26 cellular contexts compared by ENCODE assay signal in the genomic region with DNA sequence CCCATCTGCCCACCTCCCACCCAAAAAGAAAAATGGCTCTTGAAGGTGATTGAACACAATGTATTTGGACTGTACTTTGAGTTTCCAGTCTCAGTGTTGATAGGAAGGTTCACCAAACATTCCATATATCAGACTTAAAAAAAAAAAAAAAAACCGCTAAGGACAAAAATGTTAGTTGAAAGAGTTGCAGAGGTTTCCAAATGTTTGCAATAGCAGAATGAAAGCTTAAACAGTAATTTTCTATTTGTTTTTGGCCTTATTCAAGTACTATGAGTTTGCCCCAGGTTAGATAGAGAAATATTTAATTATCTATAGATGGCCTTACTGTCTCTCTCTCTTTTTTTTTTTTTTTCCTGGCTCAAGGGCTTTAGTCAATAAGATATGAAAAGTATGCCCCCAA. TPM values are rescaled to one million over a fixed set of nuclear protein-coding genes. Genes with fewer than 3 reads are reported as not detected.
DNase-seq lines count a peak whose midpoint lies in the region; ATAC-seq and TF ChIP-seq lines count a peak whose summit lies in the region.
"Had no signal": no experiment of that assay in that cellular context is flagged by ENCODE, and none has a peak within 500 bp of the region (broad histone marks: within the 10 kb centered on the region; RNA-seq: fewer than 3 reads in every experiment).

No MANE protein-coding gene starts in this region.

- H3K9me3 Mint-ChIP-seq in chondrocyte (ENCODE audit: low read depth) (no peaks in the 10 kb centered on the region), mesothelial cell of epicardium (no peaks in the 10 kb centered on the region)

- no peak for TF ChIP-seq CTCF in cardiac muscle cell (IDR thresholded peaks at IDR 0.05; ENCODE audit: low read depth, low read length)
- no peak for TF ChIP-seq CTCF in chondrocyte (IDR thresholded peaks at IDR 0.05)
- no peak for TF ChIP-seq CTCF in mesothelial cell of epicardium (IDR thresholded peaks at IDR 0.05; ENCODE audit: unreplicated experiment)

- no peaks in the 10 kb centered on the region for H3K9me3 ChIP-seq in cardiac muscle cell (ENCODE audit: low read depth)
- H3K9me3 ChIP-seq: BE2C had no signal

- DNase-seq in cardiac muscle cell (ENCODE audit: low read depth in 1 of 2, low spot score in 1 of 2) (no peak), Right ventricle myocardium superior (no peak), chondrocyte (ENCODE audit: low spot score) (no peak), mesothelial cell of epicardium (ENCODE audit: low spot score in 2 of 2, unreplicated experiment in 2 of 2) (no peak), COLO668 (lab: John Stamatoyannopoulos, UW; ENCODE audit: unreplicated experiment) (no peak)
- DNase-seq in stimulated activated CD4-positive, alpha-beta T cell treated with anti-CD3 and anti-CD28 coated beads, Interleukin-1b, Interleukin-23, amount 100 ng/mL, for 48 hours, result no peak
- DNase-seq: 8988T; ACHN; BE2C; CD8-positive, alpha-beta memory T cell; DMS153; DND-41; IMR-90; KG1; MM.1S; NCI-H1092; NCI-H1417 treated with DMSO at 0.1 percent for 48 hours; NCI-H1694 treated with DMSO at 0.1 percent for 48 hours; NCI-H2081; NCI-H2227 treated with DMSO at 0.1 percent for 48 hours; NCI-H69; RPMI8226; SHP77 had no signal

- H3K27me3 Mint-ChIP-seq in chondrocyte (ENCODE audit: low read depth) (no peaks in the 10 kb centered on the region), mesothelial cell of epicardium (ENCODE audit: low read depth) (no peaks in the 10 kb centered on the region)

- ATAC-seq in Right ventricle myocardium superior (ENCODE audit: poor library complexity) (no peak), HG03139 (IDR thresholded peaks at IDR 0.05; ENCODE audit: unreplicated experiment) (no peak), GM21576 (IDR thresholded peaks at IDR 0.05; ENCODE audit: unreplicated experiment) (no peak)

- H3K4me1 Mint-ChIP-seq in chondrocyte (ENCODE audit: low read depth) (peaks cover 69% of the 10 kb centered on the region), mesothelial cell of epicardium (peaks cover 54% of the 10 kb centered on the region)

- no peak overlapping the region for H3K4me3 Mint-ChIP-seq in chondrocyte (ENCODE audit: unreplicated experiment)
- no peak overlapping the region for H3K4me3 Mint-ChIP-seq in mesothelial cell of epicardium
- H3K4me3 Mint-ChIP-seq: CD14-positive monocyte; CD8-positive, alpha-beta memory T cell had no signal

- H3K4me1 ChIP-seq in cardiac muscle cell (ENCODE audit: low read depth), result peaks cover 42% of the 10 kb centered on the region

- peaks cover 2% of the 10 kb centered on the region for H3K36me3 Mint-ChIP-seq in chondrocyte (ENCODE audit: low read depth)
- H3K36me3 Mint-ChIP-seq in mesothelial cell of epicardium, result peaks cover 12% of the 10 kb centered on the region

- H3K36me3 ChIP-seq in cardiac muscle cell, result no peaks in the 10 kb centered on the region

- no peaks in the 10 kb centered on the region for H3K27me3 ChIP-seq in cardiac muscle cell
- H3K27me3 ChIP-seq: BE2C had no signal

- no peak overlapping the region for H3K4me3 ChIP-seq in cardiac muscle cell

- peak overlapping the region; percentile 16 for H3K27ac ChIP-seq in cardiac muscle cell

- H3K27ac Mint-ChIP-seq in chondrocyte (ENCODE audit: unreplicated experiment) (peak overlapping the region; percentile 65), mesothelial cell of epicardium (peak overlapping the region; percentile 49)
- H3K27ac Mint-ChIP-seq: CD8-positive, alpha-beta memory T cell had no signal

- intact Hi-C loops in Right ventricle myocardium superior (cut with DNase I), result no loop called here

RNA-seq across cellular contexts. Expression of a gene that starts 6.1 kb away (rescaled TPM):
- not detected in 2 replicates for total RNA-seq in cardiac muscle cell
- 0.24 and 0.70 TPM in 2 replicates for polyA plus RNA-seq in cardiac muscle cell
- not detected for total RNA-seq in Right ventricle myocardium superior
- 0.19 TPM in 1 of 3 replicates, not detected in the others for total RNA-seq in chondrocyte
- total RNA-seq in mesothelial cell of epicardium, result 0.09 to 0.18 TPM (median 0.13 TPM) in 3 replicates
- total RNA-seq: CD8-positive, alpha-beta memory T cell had no signal
- polyA plus RNA-seq: CD8-positive, alpha-beta memory T cell had no signal
